Comparison of ENCODE assay signal across 1 cellular context in genomic region chr16:28562199-28562598, GRCh38.
TF ChIP-seq lines count a peak whose summit lies in the region.

No MANE protein-coding gene starts in this region.

TF ChIP-seq in HepG2, 621 proteins besides CTCF, POLR2A, EP300 and RAD21:
- TF ChIP-seq, protein P1, sequence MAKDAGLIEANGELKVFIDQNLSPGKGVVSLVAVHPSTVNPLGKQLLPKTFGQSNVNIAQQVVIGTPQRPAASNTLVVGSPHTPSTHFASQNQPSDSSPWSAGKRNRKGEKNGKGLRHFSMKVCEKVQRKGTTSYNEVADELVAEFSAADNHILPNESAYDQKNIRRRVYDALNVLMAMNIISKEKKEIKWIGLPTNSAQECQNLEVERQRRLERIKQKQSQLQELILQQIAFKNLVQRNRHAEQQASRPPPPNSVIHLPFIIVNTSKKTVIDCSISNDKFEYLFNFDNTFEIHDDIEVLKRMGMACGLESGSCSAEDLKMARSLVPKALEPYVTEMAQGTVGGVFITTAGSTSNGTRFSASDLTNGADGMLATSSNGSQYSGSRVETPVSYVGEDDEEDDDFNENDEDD (CRISPR knock-in tag; IDR thresholded peaks at IDR 0.05; ENCODE audit: borderline replicate concordance): no peak
- TF ChIP-seq ZNF850 (CRISPR knock-in tag; conservative IDR thresholded peaks at IDR 0.05): no peak
TF ChIP-seq in HepG2: peak in this region for 0.
